Comparison of ENCODE assay signal across 10 cellular contexts in genomic region chrX:43827791-43828190, GRCh38. TPM values are rescaled to one million over a fixed set of nuclear protein-coding genes. Genes with fewer than 3 reads are reported as not detected.
"Had no signal": no experiment of that assay in that cellular context is flagged by ENCODE, and none has a peak within 500 bp of the region (broad histone marks: within the 10 kb centered on the region; RNA-seq: fewer than 3 reads in every experiment).

No MANE protein-coding gene starts in this region.

- FAIRE-seq: H1, HepG2 had no signal

- H3K36me3 ChIP-seq: HAP-1 had no signal

- H3K4me3 ChIP-seq: GM23338, HAP-1 had no signal

- H3K4me3 Mint-ChIP-seq: GM23338, HFFc6, IgD-negative memory B cell had no signal

- H3K4me1 Mint-ChIP-seq: IgD-negative memory B cell had no signal

- H3K36me3 Mint-ChIP-seq: IgD-negative memory B cell had no signal

- H3K4me1 ChIP-seq: HAP-1 had no signal

- H3K9me3 ChIP-seq: HAP-1 had no signal

- ATAC-seq: GM23338, HCT116, HepG2 had no signal

- H3K27ac ChIP-seq: HL-60 had no signal

- H3K27ac Mint-ChIP-seq: GM23338, HFFc6, IgD-negative memory B cell had no signal

- DNase-seq: H7, HFFc6 had no signal

RNA-seq across cellular contexts. Expression of gene MAOB, which starts 54.5 kb away (rescaled TPM):
- total RNA-seq: HFFc6, HT1080 had no signal
